In the genomic region with DNA sequence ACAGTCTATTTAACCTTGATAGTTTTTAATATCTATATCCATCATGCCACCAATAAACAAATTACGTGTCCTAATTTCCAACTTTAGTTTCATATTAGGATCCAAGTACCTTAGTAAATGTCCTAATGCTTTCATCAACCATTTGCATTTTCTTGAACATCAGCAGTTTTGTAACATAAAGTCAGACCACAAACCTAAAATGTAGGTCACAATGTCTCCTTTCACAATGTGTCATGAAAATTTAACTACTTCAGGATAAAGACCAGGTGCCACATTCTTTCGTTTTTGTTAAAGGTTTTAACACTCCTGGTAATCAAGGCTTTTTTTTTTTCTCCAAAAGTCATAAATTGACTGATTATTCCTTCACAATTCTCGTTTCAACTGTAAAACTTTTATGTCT, we compare ENCODE assay signal across 20 cellular contexts.
DNase-seq lines count a peak whose midpoint lies in the region; ATAC-seq and TF ChIP-seq lines count a peak whose summit lies in the region.
"Had no signal": no experiment of that assay in that cellular context is flagged by ENCODE, and none has a peak within 500 bp of the region (broad histone marks: within the 10 kb centered on the region; RNA-seq: fewer than 3 reads in every experiment).

No MANE protein-coding gene starts in this region.

- ATAC-seq in activated CD8-positive, alpha-beta T cell treated with anti-CD3 and anti-CD28 coated beads for 36 hours: peak; percentile 51
- no peak for ATAC-seq in activated CD8-positive, alpha-beta T cell treated with anti-CD3 and anti-CD28 coated beads, Interleukin-2, amount 10 ng/mL, durations not matched to agents 7 days and 5 days
- peak; percentile 48 for ATAC-seq in GM19463 (IDR thresholded peaks at IDR 0.05; ENCODE audit: unreplicated experiment)
- ATAC-seq in natural killer cell treated with Interleukin-12 subunit alpha and Interleukin-12 subunit beta and Interleukin-15 and Interleukin-18, amount 100 ng/mL, for 72 hours: no peak
- no peak for ATAC-seq in HG02588 (IDR thresholded peaks at IDR 0.05; ENCODE audit: unreplicated experiment)
- ATAC-seq: gastrocnemius medialis; naive thymus-derived CD4-positive, alpha-beta T cell had no signal

- peaks cover 26% of the 10 kb centered on the region for H3K4me1 Mint-ChIP-seq in activated CD8-positive, alpha-beta T cell treated with anti-CD3 and anti-CD28 coated beads for 36 hours (ENCODE audit: low read depth)
- peaks cover 22% of the 10 kb centered on the region for H3K4me1 Mint-ChIP-seq in activated CD8-positive, alpha-beta T cell treated with anti-CD3 and anti-CD28 coated beads, Interleukin-2, amount 10 ng/mL, durations not matched to agents 7 days and 5 days (ENCODE audit: low read depth)
- H3K4me1 Mint-ChIP-seq in T-helper 1 cell treated with Interleukin-12 subunit alpha and Interleukin-12 subunit beta and Interleukin-4 antibody, amounts not matched to agents 30 μg/mL and 1 μg/mL, for 36 hours (ENCODE audit: low read depth): peaks cover 19% of the 10 kb centered on the region
- H3K4me1 Mint-ChIP-seq in natural killer cell treated with Interleukin-12 subunit alpha and Interleukin-12 subunit beta and Interleukin-15 and Interleukin-18, amount 100 ng/mL, for 72 hours (ENCODE audit: low read depth in 2 of 2): peaks cover 26 to 30% of the 10 kb centered on the region in 2 donors

- H3K9me3 Mint-ChIP-seq in activated CD8-positive, alpha-beta T cell treated with anti-CD3 and anti-CD28 coated beads for 36 hours: peaks cover 4% of the 10 kb centered on the region
- no peaks in the 10 kb centered on the region for H3K9me3 Mint-ChIP-seq in activated CD8-positive, alpha-beta T cell treated with anti-CD3 and anti-CD28 coated beads, Interleukin-2, amount 10 ng/mL, durations not matched to agents 7 days and 5 days (ENCODE audit: insufficient read depth)
- no peaks in the 10 kb centered on the region for H3K9me3 Mint-ChIP-seq in T-helper 1 cell treated with Interleukin-12 subunit alpha and Interleukin-12 subunit beta and Interleukin-4 antibody, amounts not matched to agents 30 μg/mL and 1 μg/mL, for 36 hours
- no peaks in the 10 kb centered on the region for H3K9me3 Mint-ChIP-seq in natural killer cell treated with Interleukin-12 subunit alpha and Interleukin-12 subunit beta and Interleukin-15 and Interleukin-18, amount 100 ng/mL, for 72 hours
- H3K9me3 Mint-ChIP-seq: central memory CD8-positive, alpha-beta T cell had no signal

- H3K4me3 Mint-ChIP-seq in activated CD8-positive, alpha-beta T cell treated with anti-CD3 and anti-CD28 coated beads for 36 hours: no peak overlapping the region
- no peak overlapping the region for H3K4me3 Mint-ChIP-seq in activated CD8-positive, alpha-beta T cell treated with anti-CD3 and anti-CD28 coated beads, Interleukin-2, amount 10 ng/mL, durations not matched to agents 7 days and 5 days
- H3K4me3 Mint-ChIP-seq in T-helper 1 cell treated with Interleukin-12 subunit alpha and Interleukin-12 subunit beta and Interleukin-4 antibody, amounts not matched to agents 30 μg/mL and 1 μg/mL, for 36 hours: no peak overlapping the region
- H3K4me3 Mint-ChIP-seq in natural killer cell treated with Interleukin-12 subunit alpha and Interleukin-12 subunit beta and Interleukin-15 and Interleukin-18, amount 100 ng/mL, for 72 hours: peak overlapping the region; percentile 48
- H3K4me3 Mint-ChIP-seq: central memory CD8-positive, alpha-beta T cell had no signal

- CTCF ChIA-PET in activated CD8-positive, alpha-beta T cell treated with anti-CD3 and anti-CD28 coated beads for 36 hours (lab: Charles Lee): no interaction called here
- CTCF ChIA-PET in activated CD8-positive, alpha-beta T cell treated with anti-CD3 and anti-CD28 coated beads, Interleukin-2, amount 10 ng/mL, durations not matched to agents 7 days and 5 days (lab: Charles Lee): no interaction called here

- no peak for DNase-seq in activated CD8-positive, alpha-beta T cell treated with anti-CD3 and anti-CD28 coated beads for 36 hours
- DNase-seq in activated CD8-positive, alpha-beta T cell treated with anti-CD3 and anti-CD28 coated beads, Interleukin-2, amount 10 ng/mL, durations not matched to agents 7 days and 5 days: no peak
- no peak for DNase-seq in natural killer cell treated with Interleukin-12 subunit alpha and Interleukin-12 subunit beta and Interleukin-15 and Interleukin-18, amount 100 ng/mL, for 72 hours (ENCODE audit: low spot score)
- DNase-seq in medulla oblongata (ENCODE audit: extremely low spot score): no peak
- DNase-seq in NOMO-1 treated with dmso at 0.1 percent for 144 hours (lab: John Stamatoyannopoulos, UW; ENCODE audit: unreplicated experiment): no peak
- DNase-seq: activated naive CD4-positive, alpha-beta T cell; anterior cingulate cortex; BE2C; gastrocnemius medialis; mesenchymal stem cell; naive thymus-derived CD4-positive, alpha-beta T cell; NCI-H1417 treated with DMSO at 0.1 percent for 48 hours; NCI-H2171; NCI-H748 treated with DMSO at 0.1 percent for 48 hours; SJCRH30; upper lobe of left lung had no signal

- POLR2A ChIA-PET in activated CD8-positive, alpha-beta T cell treated with anti-CD3 and anti-CD28 coated beads for 36 hours (lab: Charles Lee): no interaction called here
- POLR2A ChIA-PET in activated CD8-positive, alpha-beta T cell treated with anti-CD3 and anti-CD28 coated beads, Interleukin-2, amount 10 ng/mL, durations not matched to agents 7 days and 5 days (lab: Charles Lee): no interaction called here

- TF ChIP-seq CTCF in activated CD8-positive, alpha-beta T cell treated with anti-CD3 and anti-CD28 coated beads for 36 hours (IDR thresholded peaks at IDR 0.05): no peak

- no peaks in the 10 kb centered on the region for H3K36me3 Mint-ChIP-seq in activated CD8-positive, alpha-beta T cell treated with anti-CD3 and anti-CD28 coated beads for 36 hours (ENCODE audit: low read depth)
- H3K36me3 Mint-ChIP-seq in activated CD8-positive, alpha-beta T cell treated with anti-CD3 and anti-CD28 coated beads, Interleukin-2, amount 10 ng/mL, durations not matched to agents 7 days and 5 days (ENCODE audit: low read depth): peaks cover 6% of the 10 kb centered on the region
- no peaks in the 10 kb centered on the region for H3K36me3 Mint-ChIP-seq in T-helper 1 cell treated with Interleukin-12 subunit alpha and Interleukin-12 subunit beta and Interleukin-4 antibody, amounts not matched to agents 30 μg/mL and 1 μg/mL, for 36 hours (ENCODE audit: low read depth)
- peaks cover 4% of the 10 kb centered on the region for H3K36me3 Mint-ChIP-seq in natural killer cell treated with Interleukin-12 subunit alpha and Interleukin-12 subunit beta and Interleukin-15 and Interleukin-18, amount 100 ng/mL, for 72 hours

- H3K27ac Mint-ChIP-seq in activated CD8-positive, alpha-beta T cell treated with anti-CD3 and anti-CD28 coated beads for 36 hours: peak overlapping the region; percentile 10
- no peak overlapping the region for H3K27ac Mint-ChIP-seq in activated CD8-positive, alpha-beta T cell treated with anti-CD3 and anti-CD28 coated beads, Interleukin-2, amount 10 ng/mL, durations not matched to agents 7 days and 5 days
- H3K27ac Mint-ChIP-seq in T-helper 1 cell treated with Interleukin-12 subunit alpha and Interleukin-12 subunit beta and Interleukin-4 antibody, amounts not matched to agents 30 μg/mL and 1 μg/mL, for 36 hours: peak overlapping the region; percentile 39
- peak overlapping the region; percentile 22 to 54 for H3K27ac Mint-ChIP-seq in natural killer cell treated with Interleukin-12 subunit alpha and Interleukin-12 subunit beta and Interleukin-15 and Interleukin-18, amount 100 ng/mL, for 72 hours
- H3K27ac Mint-ChIP-seq: naive thymus-derived CD4-positive, alpha-beta T cell had no signal

- intact Hi-C loops in activated CD8-positive, alpha-beta T cell treated with anti-CD3 and anti-CD28 coated beads for 36 hours (cut with micrococcal nuclease): no loop called here

- H3K27me3 Mint-ChIP-seq in activated CD8-positive, alpha-beta T cell treated with anti-CD3 and anti-CD28 coated beads for 36 hours: no peaks in the 10 kb centered on the region
- H3K27me3 Mint-ChIP-seq in activated CD8-positive, alpha-beta T cell treated with anti-CD3 and anti-CD28 coated beads, Interleukin-2, amount 10 ng/mL, durations not matched to agents 7 days and 5 days (ENCODE audit: low read depth): no peaks in the 10 kb centered on the region
- no peaks in the 10 kb centered on the region for H3K27me3 Mint-ChIP-seq in T-helper 1 cell treated with Interleukin-12 subunit alpha and Interleukin-12 subunit beta and Interleukin-4 antibody, amounts not matched to agents 30 μg/mL and 1 μg/mL, for 36 hours (ENCODE audit: low read depth)
- H3K27me3 Mint-ChIP-seq in natural killer cell treated with Interleukin-12 subunit alpha and Interleukin-12 subunit beta and Interleukin-15 and Interleukin-18, amount 100 ng/mL, for 72 hours: no peaks in the 10 kb centered on the region
- H3K27me3 Mint-ChIP-seq: central memory CD8-positive, alpha-beta T cell; naive thymus-derived CD4-positive, alpha-beta T cell had no signal

Comparison
In these comparisons a context has a peak if more than half of its experiments do, and no peak if none do; other contexts are left out.
1. ATAC-seq: peak in activated CD8-positive, alpha-beta T cell treated with anti-CD3 and anti-CD28 coated beads for 36 hours (single experiment) and GM19463 (single experiment); none in activated CD8-positive, alpha-beta T cell treated with anti-CD3 and anti-CD28 coated beads, Interleukin-2, amount 10 ng/mL, durations not matched to agents 7 days and 5 days (single experiment), natural killer cell treated with Interleukin-12 subunit alpha and Interleukin-12 subunit beta and Interleukin-15 and Interleukin-18, amount 100 ng/mL, for 72 hours (0 of 2) and HG02588 (single experiment).